In genomic region chr16:65339062-65339461, GRCh38 we compare ENCODE assay signal across 28 cellular contexts.
"Had no signal": no experiment of that assay in that cellular context is flagged by ENCODE, and none has a peak within 500 bp of the region (broad histone marks: within the 10 kb centered on the region; RNA-seq: fewer than 3 reads in every experiment).

No MANE protein-coding gene starts in this region.

- H3K4me1 ChIP-seq: adrenal gland, body of pancreas, colonic mucosa, esophagus squamous epithelium had no signal

- H3K36me3 Mint-ChIP-seq: activated naive CD8-positive, alpha-beta T cell had no signal

- H3K4me3 ChIP-seq: adrenal gland, body of pancreas, colonic mucosa, esophagus squamous epithelium had no signal

- H3K4me1 Mint-ChIP-seq: activated B cell treated with CpG ODN at 0.5 μM for 24 hours; activated T-helper 17 cell treated with anti-CD3 and anti-CD28 coated beads, Interleukin-2, amount 50 U/mL, for 72 hours had no signal

- H3K27ac ChIP-seq: adrenal gland, body of pancreas, colonic mucosa, epithelial cell of prostate, esophagus squamous epithelium, WERI-Rb-1 had no signal

- DNase-seq: activated B cell treated with CpG ODN at 0.5 μM for 24 hours; activated CD4-positive, alpha-beta T cell treated with anti-CD3 and anti-CD28 coated beads for 48 hours; activated CD4-positive, alpha-beta T cell treated with anti-CD3 and anti-CD28 coated beads, Interleukin-2, amount 50 U/mL, for 1 hour; activated CD4-positive, alpha-beta T cell treated with anti-CD3 and anti-CD28 coated beads, Interleukin-2, amount 50 U/mL, for 48 hours; activated CD8-positive, alpha-beta memory T cell treated with anti-CD3 and anti-CD28 coated beads for 24 hours; activated CD8-positive, alpha-beta T cell treated with anti-CD3 and anti-CD28 coated beads for 36 hours; activated effector memory CD4-positive, alpha-beta T cell treated with Interleukin-2 at 50 U/mL for 16 hours; activated gamma-delta T cell treated with Interleukin-2 at 50 U/mL for 16 hours; activated naive CD4-positive, alpha-beta T cell treated with anti-CD3 and anti-CD28 coated beads, Interleukin-2, amount 50 U/mL, for 16 hours; activated naive CD4-positive, alpha-beta T cell treated with Interleukin-2 at 50 U/mL for 16 hours; activated T-cell treated with anti-CD3 and anti-CD28 coated beads, Interleukin-2, amount 50 U/mL, for 4 hours; adrenal gland; amygdala; aorta; body of pancreas; caudate nucleus; colonic mucosa; effector CD8-positive, alpha-beta T cell; esophagus squamous epithelium; foreskin melanocyte; head of caudate nucleus; T1000; WERI-Rb-1 had no signal

- H3K27ac Mint-ChIP-seq: activated B cell treated with CpG ODN at 0.5 μM for 24 hours; activated CD8-positive, alpha-beta T cell treated with anti-CD3 and anti-CD28 coated beads for 36 hours; activated naive CD8-positive, alpha-beta T cell; activated T-helper 17 cell treated with anti-CD3 and anti-CD28 coated beads, Interleukin-2, amount 50 U/mL, for 72 hours; T-helper 1 cell treated with Interleukin-12 subunit alpha and Interleukin-12 subunit beta and Interleukin-4 antibody, amounts not matched to agents 30 μg/mL and 1 μg/mL, for 36 hours had no signal

- ATAC-seq: activated CD4-positive, CD25-positive, alpha-beta regulatory T cell treated with anti-CD3 and anti-CD28 coated beads, Interleukin-2, amount 50 U/mL, for 24 hours; activated CD8-positive, alpha-beta T cell treated with anti-CD3 and anti-CD28 coated beads for 36 hours; activated T-cell treated with anti-CD3 and anti-CD28 coated beads, Interleukin-2, amount 50 U/mL, for 4 hours; activated T-helper 17 cell treated with anti-CD3 and anti-CD28 coated beads, Interleukin-2, amount 50 U/mL, for 72 hours; body of pancreas had no signal

- H3K9me3 ChIP-seq: adrenal gland, body of pancreas, colonic mucosa, esophagus squamous epithelium had no signal

- H3K27me3 ChIP-seq: adrenal gland, body of pancreas, colonic mucosa, esophagus squamous epithelium had no signal

- H3K36me3 ChIP-seq: adrenal gland, colonic mucosa, esophagus squamous epithelium, WERI-Rb-1 had no signal

- H3K4me3 Mint-ChIP-seq: activated B cell treated with CpG ODN at 0.5 μM for 24 hours; activated CD8-positive, alpha-beta T cell treated with anti-CD3 and anti-CD28 coated beads for 36 hours; activated naive CD8-positive, alpha-beta T cell; activated T-cell treated with anti-CD3 and anti-CD28 coated beads, Interleukin-2, amount 50 U/mL, for 4 hours; activated T-helper 17 cell treated with anti-CD3 and anti-CD28 coated beads, Interleukin-2, amount 50 U/mL, for 72 hours; T-helper 1 cell treated with Interleukin-12 subunit alpha and Interleukin-12 subunit beta and Interleukin-4 antibody, amounts not matched to agents 30 μg/mL and 1 μg/mL, for 36 hours had no signal
